ENCODE assay signal across 9 cellular contexts in the genomic region with DNA sequence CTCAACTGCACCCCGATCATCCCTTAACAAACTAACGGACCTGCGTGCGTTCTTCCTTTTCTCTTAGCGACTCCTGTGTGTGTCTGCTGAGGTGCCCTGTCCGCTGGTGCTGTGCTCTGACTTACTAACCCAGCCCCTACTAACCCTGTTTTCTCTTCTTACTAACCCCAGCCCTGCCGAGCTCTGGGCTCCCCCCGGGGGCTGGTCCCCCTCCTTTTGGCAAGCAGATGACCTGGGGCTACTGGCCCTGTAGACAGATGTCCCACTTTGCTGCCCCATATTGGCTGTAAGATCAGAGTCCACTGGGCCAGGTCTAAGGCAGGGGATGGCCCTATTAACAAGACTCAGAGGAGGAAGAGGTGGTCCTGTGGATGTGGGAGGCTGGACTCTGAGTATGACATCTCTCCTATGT. TPM values are rescaled to one million over a fixed set of nuclear protein-coding genes. Genes with fewer than 3 reads are reported as not detected.
DNase-seq lines count a peak whose midpoint lies in the region; ATAC-seq and TF ChIP-seq lines count a peak whose summit lies in the region.
"Had no signal": no experiment of that assay in that cellular context is flagged by ENCODE, and none has a peak within 500 bp of the region (broad histone marks: within the 10 kb centered on the region; RNA-seq: fewer than 3 reads in every experiment).

No MANE protein-coding gene starts in this region.

- no TSS peak for BruUV-seq in PC-9 (replicated peaks; lab: Mats Ljungman, UMichigan)

- H3K4me3 ChIP-seq in BJ (ENCODE audit: low read depth, low read length): peak overlapping the region; percentile 75
- H3K4me3 ChIP-seq in PC-9: peak overlapping the region; percentile 86; the same call in 1 of the 2 replicates

- peaks cover 27% of the 10 kb centered on the region for H3K79me2 ChIP-seq in PC-9 (ENCODE audit: low read depth)

- DNase-seq in BJ (ENCODE audit: low read depth) (no peak), PC-9 (no peak), osteocyte (ENCODE audit: extremely low spot score, unreplicated experiment) (no peak), NCI-H2029 (lab: John Stamatoyannopoulos, UW) (no peak), dermis blood vessel endothelial cell (no peak), nucleus accumbens (lab: John Stamatoyannopoulos, UW) (no peak)
- no peak for DNase-seq in effector memory CD8-positive, alpha-beta T cell

- peaks cover 72 to 76% of the 10 kb centered on the region in 2 donors for H3K4me1 Mint-ChIP-seq in effector memory CD8-positive, alpha-beta T cell (ENCODE audit: low read depth in 2 of 2)
- H3K4me1 Mint-ChIP-seq in osteocyte (ENCODE audit: unreplicated experiment): peaks cover 47% of the 10 kb centered on the region

- peak overlapping the region; percentile 84 for H2AFZ ChIP-seq in PC-9

- H3F3A ChIP-seq in PC-9 (ENCODE audit: insufficient read depth, low read depth): peaks cover 22% of the 10 kb centered on the region; the same call in 1 of the 2 replicates

- no peaks in the 10 kb centered on the region for H3K9me3 ChIP-seq in PC-9 (ENCODE audit: insufficient read depth, low read depth)

- CTCF ChIA-PET in BJ (lab: Yijun Ruan, JAX) (interaction anchor here (0.9 to 1.1 kb wide), 2 partner anchors 41 to 250 kb away, joined by 3 to 4 read pairs; no protein-coding TSS in a partner anchor), PC-9 (lab: Charles Lee) (no interaction called here)

- H3K27me3 ChIP-seq in BJ (ENCODE audit: control insufficient read depth, insufficient read depth, low read length): no peaks in the 10 kb centered on the region
- H3K27me3 ChIP-seq in PC-9 (ENCODE audit: insufficient read depth, low read depth): no peaks in the 10 kb centered on the region

- peak overlapping the region; percentile 94 for H3K4me2 ChIP-seq in PC-9

- H4K20me1 ChIP-seq in PC-9 (ENCODE audit: insufficient read depth): no peaks in the 10 kb centered on the region

- no peaks in the 10 kb centered on the region for H3K9me2 ChIP-seq in PC-9 (ENCODE audit: insufficient read depth)

- peak overlapping the region; percentile 99 for H3K4me3 Mint-ChIP-seq in effector memory CD8-positive, alpha-beta T cell
- peak overlapping the region; percentile 83 for H3K4me3 Mint-ChIP-seq in osteocyte (ENCODE audit: unreplicated experiment)

- peaks cover 48% of the 10 kb centered on the region for H3K36me3 Mint-ChIP-seq in effector memory CD8-positive, alpha-beta T cell (ENCODE audit: insufficient read depth)
- peaks cover 4% of the 10 kb centered on the region for H3K36me3 Mint-ChIP-seq in osteocyte (ENCODE audit: unreplicated experiment)

- peak; percentile 11 for ATAC-seq in GM21619 (IDR thresholded peaks at IDR 0.05; ENCODE audit: unreplicated experiment)
- ATAC-seq in effector memory CD8-positive, alpha-beta T cell (replicated peaks): peak; percentile 18

- intact Hi-C loops in PC-9 (cut with micrococcal nuclease; ENCODE audit: unreplicated experiment): loop anchor here (5.0 kb wide), 1 partner anchor 1130 kb away; a partner anchor contains a TSS

- H3K27ac Mint-ChIP-seq in effector memory CD8-positive, alpha-beta T cell: peak overlapping the region; percentile 94 to 99
- H3K27ac Mint-ChIP-seq in osteocyte (ENCODE audit: unreplicated experiment): peak overlapping the region; percentile 98

- TF ChIP-seq CTCF in BJ (IDR thresholded peaks at IDR 0.05; ENCODE audit: insufficient read depth, low read depth, low read length): no peak
- no peak for TF ChIP-seq CTCF in PC-9 (conservative IDR thresholded peaks at IDR 0.05)
- no peak for TF ChIP-seq CTCF in osteocyte (IDR thresholded peaks at IDR 0.05)

- H3K27ac ChIP-seq in PC-9: peak overlapping the region; percentile 93

- H3K36me3 ChIP-seq in BJ (ENCODE audit: control insufficient read depth, insufficient read depth, low read length) (no peaks in the 10 kb centered on the region), PC-9 (ENCODE audit: low read depth) (no peaks in the 10 kb centered on the region)

- H3K9me3 Mint-ChIP-seq in effector memory CD8-positive, alpha-beta T cell: no peaks in the 10 kb centered on the region
- no peaks in the 10 kb centered on the region for H3K9me3 Mint-ChIP-seq in osteocyte (ENCODE audit: unreplicated experiment)

- POLR2A ChIA-PET in BJ (lab: Charles Lee) (no interaction called here), PC-9 (lab: Charles Lee; ENCODE audit: unreplicated experiment) (no interaction called here)

- no peaks in the 10 kb centered on the region for H3K27me3 Mint-ChIP-seq in effector memory CD8-positive, alpha-beta T cell
- H3K27me3 Mint-ChIP-seq in osteocyte (ENCODE audit: unreplicated experiment): no peaks in the 10 kb centered on the region

- H3K4me1 ChIP-seq in PC-9 (replicated peaks; ENCODE audit: insufficient read depth): peaks cover 14% of the 10 kb centered on the region

RNA-seq across cellular contexts. Expression of a gene that starts 14.7 kb away (rescaled TPM):
- polyA plus RNA-seq in BJ (2011; rRNA removed): 1.1 and 1.2 TPM in 2 replicates
- polyA minus RNA-seq in BJ (2011; rRNA and poly(A)+ RNA removed): 0.95 and 1.2 TPM in 2 replicates
- total RNA-seq in PC-9 (2021) (0.45 and 0.48 TPM in 2 replicates), osteocyte (1.9 and 3.3 TPM in 2 replicates), dermis blood vessel endothelial cell (0.19 and 0.34 TPM in 2 replicates)

RNA-seq across cellular contexts. Expression of a gene that starts 50.3 kb away (rescaled TPM):
- polyA plus RNA-seq in BJ (2011; rRNA removed): not detected in 2 replicates
- polyA minus RNA-seq in BJ (2011; rRNA and poly(A)+ RNA removed): not detected in 2 replicates
- not detected in 2 replicates for total RNA-seq in PC-9 (2021)
- total RNA-seq in osteocyte: not detected in 2 replicates
- not detected in 2 replicates for total RNA-seq in dermis blood vessel endothelial cell
- total RNA-seq: lung microvascular endothelial cell had no signal

RNA-seq across cellular contexts. Expression of a gene that starts 54.2 kb away (rescaled TPM):
- not detected in 2 replicates for polyA plus RNA-seq in BJ (2011; rRNA removed)
- polyA minus RNA-seq in BJ (2011; rRNA and poly(A)+ RNA removed): not detected in 2 replicates
- total RNA-seq in PC-9 (2021) (not detected in 2 replicates), osteocyte (not detected in 2 replicates), dermis blood vessel endothelial cell (0.09 TPM in 1 of 2 replicates, not detected in the other)
